ENCODE assay signal across 10 cellular contexts in the genomic region with DNA sequence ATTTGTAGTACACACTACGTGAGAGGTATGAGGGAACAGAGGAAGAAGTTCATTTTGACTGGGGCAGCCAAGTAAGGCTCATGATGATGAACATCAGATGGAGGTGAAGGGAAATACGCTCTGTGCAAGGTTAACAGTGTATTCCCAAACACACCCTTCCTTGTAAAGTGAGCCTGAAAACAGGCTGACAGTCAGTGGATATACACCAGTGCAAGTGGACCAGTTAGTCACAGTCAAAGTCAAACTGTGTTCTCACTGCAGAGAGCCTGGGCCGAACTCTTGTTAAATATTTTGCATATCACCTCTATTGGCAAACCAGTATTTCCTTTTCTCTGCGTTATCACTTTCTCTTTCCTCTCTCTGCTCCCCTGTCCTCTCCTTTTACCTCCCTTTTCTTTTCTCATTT. TPM values are rescaled to one million over a fixed set of nuclear protein-coding genes. Genes with fewer than 3 reads are reported as not detected.
DNase-seq lines count a peak whose midpoint lies in the region; ATAC-seq lines count a peak whose summit lies in the region.
"Had no signal": no experiment of that assay in that cellular context is flagged by ENCODE, and none has a peak within 500 bp of the region (broad histone marks: within the 10 kb centered on the region; RNA-seq: fewer than 3 reads in every experiment).

No MANE protein-coding gene starts in this region.

- peaks cover 0 to 8% of the 10 kb centered on the region in 2 donors for H3K4me1 ChIP-seq in naive thymus-derived CD4-positive, alpha-beta T cell (ENCODE audit: control insufficient read depth in 2 of 2, insufficient read depth in 2 of 2, low read length in 2 of 2)
- no peaks in the 10 kb centered on the region for H3K4me1 ChIP-seq in trophoblast cell (ENCODE audit: control insufficient read depth in 1 of 2, insufficient read depth in 2 of 2, low read length in 2 of 2)
- H3K4me1 ChIP-seq: psoas muscle had no signal

- H4K12ac ChIP-seq in trophoblast cell (ENCODE audit: low read depth, low read length), result no peak overlapping the region

- no CpG with 5 or more reads among the region's 4 CpGs for WGBS in trophoblast cell (ENCODE audit: extremely low coverage, insufficient coverage, insufficient read length)

- H3K27me3 Mint-ChIP-seq in IgD-negative memory B cell, result no peaks in the 10 kb centered on the region
- no peaks in the 10 kb centered on the region for H3K27me3 Mint-ChIP-seq in naive thymus-derived CD4-positive, alpha-beta T cell
- H3K27me3 Mint-ChIP-seq: brain had no signal

- H3K9me3 ChIP-seq in naive thymus-derived CD4-positive, alpha-beta T cell (ENCODE audit: control insufficient read depth in 2 of 3, low read length in 3 of 3), result no peaks in the 10 kb centered on the region
- no peaks in the 10 kb centered on the region for H3K9me3 ChIP-seq in trophoblast cell (ENCODE audit: insufficient read depth, low read depth, low read length)
- H3K9me3 ChIP-seq: psoas muscle had no signal

- no peak overlapping the region for H2BK5ac ChIP-seq in trophoblast cell (ENCODE audit: low read depth, low read length, poor library complexity)

- H3K14ac ChIP-seq in trophoblast cell (ENCODE audit: low read length), result no peak overlapping the region

- no peak overlapping the region for H3K4me2 ChIP-seq in trophoblast cell (ENCODE audit: low read length)

- H2BK120ac ChIP-seq in trophoblast cell (ENCODE audit: insufficient read depth, low read length, poor library complexity), result no peak overlapping the region

- H3K23ac ChIP-seq in trophoblast cell (ENCODE audit: low read length), result no peak overlapping the region

- no peaks in the 10 kb centered on the region for H3K9me3 Mint-ChIP-seq in IgD-negative memory B cell
- H3K9me3 Mint-ChIP-seq in naive thymus-derived CD4-positive, alpha-beta T cell, result peaks cover 0 to 6% (median 0%) of the 10 kb centered on the region in 11 donors

- no peak overlapping the region for H3K9ac ChIP-seq in trophoblast cell (ENCODE audit: low read length)

- CTCF ChIA-PET in naive thymus-derived CD4-positive, alpha-beta T cell (lab: Charles Lee), result no interaction called here

- H2AFZ ChIP-seq in trophoblast cell (ENCODE audit: insufficient read depth, low read length, poor library complexity), result no peak overlapping the region

- no peak overlapping the region for H4K8ac ChIP-seq in trophoblast cell (ENCODE audit: low read depth, low read length)

- no peak overlapping the region for H2BK12ac ChIP-seq in trophoblast cell (ENCODE audit: low read length)

- POLR2A ChIA-PET in naive thymus-derived CD4-positive, alpha-beta T cell (lab: Charles Lee), result interaction anchor here (1.0 kb wide), 2 partner anchors 22 to 39 kb away, joined by 3 to 5 read pairs; no protein-coding TSS in a partner anchor

- H3K36me3 ChIP-seq in naive thymus-derived CD4-positive, alpha-beta T cell (ENCODE audit: control insufficient read depth in 2 of 3, insufficient read depth in 3 of 3, low read length in 3 of 3), result no peaks in the 10 kb centered on the region
- peaks cover 0 to 2% of the 10 kb centered on the region in 2 experiments for H3K36me3 ChIP-seq in trophoblast cell (ENCODE audit: control insufficient read depth in 1 of 2, insufficient read depth in 2 of 2, low read length in 2 of 2)

- H4K91ac ChIP-seq in trophoblast cell (ENCODE audit: low read depth, low read length), result no peak overlapping the region

- H3K27ac ChIP-seq in naive thymus-derived CD4-positive, alpha-beta T cell (ENCODE audit: low read depth, low read length), result peak overlapping the region; percentile 38
- no peak overlapping the region for H3K27ac ChIP-seq in trophoblast cell (ENCODE audit: low read depth, low read length)
- H3K27ac ChIP-seq: psoas muscle had no signal

- H3K4me3 ChIP-seq in naive thymus-derived CD4-positive, alpha-beta T cell (ENCODE audit: low read length), result no peak overlapping the region
- H3K4me3 ChIP-seq in trophoblast cell (ENCODE audit: low read depth, low read length), result no peak overlapping the region
- H3K4me3 ChIP-seq: psoas muscle had no signal

- in situ Hi-C loops in ACHN (cut with HindIII; ENCODE audit: low pct_ligation_motif_present, low pct_unique_long_range_greater_than_20kb, low sequenced_read_pairs), result no loop called here

- H3K27me3 ChIP-seq in naive thymus-derived CD4-positive, alpha-beta T cell (ENCODE audit: control insufficient read depth in 2 of 2, insufficient read depth in 2 of 2, low read length in 2 of 2), result no peaks in the 10 kb centered on the region
- H3K27me3 ChIP-seq in trophoblast cell (ENCODE audit: insufficient read depth, low read length), result no peaks in the 10 kb centered on the region

- H3K18ac ChIP-seq in trophoblast cell (ENCODE audit: low read length), result no peak overlapping the region

- H3K27ac Mint-ChIP-seq in IgD-negative memory B cell, result peak overlapping the region in 1 of 3 donors; percentile 12
- H3K27ac Mint-ChIP-seq in naive thymus-derived CD4-positive, alpha-beta T cell, result peak overlapping the region; percentile 71 to 94 (median 83)
- H3K27ac Mint-ChIP-seq: brain had no signal

- H3K4ac ChIP-seq in trophoblast cell (ENCODE audit: low read depth, low read length), result no peak overlapping the region

- ATAC-seq in GM19023 (IDR thresholded peaks at IDR 0.05; ENCODE audit: unreplicated experiment) (peak; percentile 75), GM21825 (IDR thresholded peaks at IDR 0.05; ENCODE audit: unreplicated experiment) (peak; percentile 70)
- peak; percentile 63 for ATAC-seq in naive thymus-derived CD4-positive, alpha-beta T cell
- ATAC-seq: psoas muscle had no signal

- no peaks in the 10 kb centered on the region for H3K36me3 Mint-ChIP-seq in IgD-negative memory B cell
- H3K36me3 Mint-ChIP-seq in naive thymus-derived CD4-positive, alpha-beta T cell, result peaks cover 0 to 13% (median 3%) of the 10 kb centered on the region in 5 donors

- H3K79me1 ChIP-seq in trophoblast cell (ENCODE audit: low read length), result no peaks in the 10 kb centered on the region

- H3K4me1 Mint-ChIP-seq in IgD-negative memory B cell, result peaks cover 11 to 30% (median 26%) of the 10 kb centered on the region in 3 donors
- H3K4me1 Mint-ChIP-seq in naive thymus-derived CD4-positive, alpha-beta T cell, result peaks cover 14 to 33% (median 29%) of the 10 kb centered on the region in 7 donors

- DNase-seq in naive thymus-derived CD4-positive, alpha-beta T cell, result no peak
- DNase-seq in activated CD8-positive, alpha-beta memory T cell treated with anti-CD3 and anti-CD28 coated beads for 24 hours, result no peak
- DNase-seq in trophoblast cell (no peak), ACHN (no peak)
- DNase-seq: NCI-H1417, psoas muscle had no signal

- no peaks in the 10 kb centered on the region for H3K79me2 ChIP-seq in trophoblast cell (ENCODE audit: control insufficient read depth, insufficient read depth, low read length, poor library complexity)

- intact Hi-C loops in naive thymus-derived CD4-positive, alpha-beta T cell (cut with micrococcal nuclease), result loop anchor here (1.0 to 2.0 kb wide), 3 partner anchors 11 to 21 kb away; no protein-coding TSS in a partner anchor

- peak overlapping the region in 3 of 4 donors; percentile 6 to 91 (median 79) for H3K4me3 Mint-ChIP-seq in IgD-negative memory B cell
- peak overlapping the region; percentile 50 to 79 (median 73) for H3K4me3 Mint-ChIP-seq in naive thymus-derived CD4-positive, alpha-beta T cell
- H3K4me3 Mint-ChIP-seq: brain had no signal

- no peak overlapping the region for H2AK5ac ChIP-seq in trophoblast cell (ENCODE audit: low read length)

RNA-seq across cellular contexts. Expression of a gene that starts 23.4 kb away (rescaled TPM):
- 255 TPM for polyA plus RNA-seq in IgD-negative memory B cell
- 100 to 1,000 TPM; 160 to 370 (median 250) TPM for total RNA-seq in naive thymus-derived CD4-positive, alpha-beta T cell
- 100 to 1,000 TPM; 393 to 479 TPM for polyA plus RNA-seq in naive thymus-derived CD4-positive, alpha-beta T cell
- polyA plus RNA-seq in trophoblast cell (2013), result 0.15 and 0.22 TPM in 2 replicates
